Comparison of ENCODE assay signal across 1 cellular context in genomic region chr22:37817705-37818311, GRCh38.
TF ChIP-seq lines count a peak whose summit lies in the region.

No MANE protein-coding gene starts in this region.

TF ChIP-seq in HepG2, 621 proteins besides CTCF, POLR2A, EP300 and RAD21 (continued from another document and continues in another):
- TF ChIP-seq MAFG (CRISPR knock-in tag; IDR thresholded peaks at IDR 0.05) (no peak), IKZF4 (CRISPR knock-in tag; IDR thresholded peaks at IDR 0.05; ENCODE audit: borderline replicate concordance, low read depth, not compliant biosample characterization) (no peak), ZSCAN22 (CRISPR knock-in tag; IDR thresholded peaks at IDR 0.05) (no peak), ZNF652 (CRISPR knock-in tag; IDR thresholded peaks at IDR 0.05; ENCODE audit: borderline replicate concordance, low read depth) (peak; percentile 33; the same call in 1 of the 2 replicates), YY1 (IDR thresholded peaks at IDR 0.05; ENCODE audit: insufficient read depth, insufficient replicate concordance, low read depth, low read length) (peak; percentile 76), ZNF639 (CRISPR knock-in tag; conservative IDR thresholded peaks at IDR 0.05) (peak; percentile 70; the same call in 1 of the 2 replicates), ZNF205 (CRISPR knock-in tag; IDR thresholded peaks at IDR 0.05) (peak; percentile 76; the same call in 1 of the 2 replicates), ZBTB44 (CRISPR knock-in tag; IDR thresholded peaks at IDR 0.05) (no peak), SP1 (IDR thresholded peaks at IDR 0.05) (no peak), SP1 (CRISPR knock-in tag; IDR thresholded peaks at IDR 0.05) (peak; percentile 89), ZNF597 (CRISPR knock-in tag; IDR thresholded peaks at IDR 0.05) (no peak), ZBTB14 (CRISPR knock-in tag; IDR thresholded peaks at IDR 0.05) (no peak), ZNF569 (CRISPR knock-in tag; IDR thresholded peaks at IDR 0.05; ENCODE audit: borderline replicate concordance) (0 out of 2 replicates have a peak, but pooled peaks have one; percentile 49), STAG1 (CRISPR knock-in tag; IDR thresholded peaks at IDR 0.05) (peak; percentile 98), MEIS2 (CRISPR knock-in tag; IDR thresholded peaks at IDR 0.05) (peak; percentile 84; the same call in 1 of the 2 replicates), ZBTB33 (CRISPR knock-in tag; IDR thresholded peaks at IDR 0.05) (peak; percentile 72), ZNF235 (CRISPR knock-in tag; IDR thresholded peaks at IDR 0.05; ENCODE audit: borderline replicate concordance) (no peak), NFE2L1 (CRISPR knock-in tag; IDR thresholded peaks at IDR 0.05; ENCODE audit: borderline replicate concordance) (no peak), NFIB (CRISPR knock-in tag; IDR thresholded peaks at IDR 0.05; ENCODE audit: borderline replicate concordance) (no peak), U2AF1 (optimal IDR thresholded peaks at IDR 0.05; ENCODE audit: low read depth, low read length) (no peak), NFAT5 (CRISPR knock-in tag; IDR thresholded peaks at IDR 0.05) (no peak), ZBTB8A (CRISPR knock-in tag; IDR thresholded peaks at IDR 0.05; ENCODE audit: borderline replicate concordance, low read depth) (no peak), ZNF3 (CRISPR knock-in tag; IDR thresholded peaks at IDR 0.05) (no peak), ZNF709 (CRISPR knock-in tag; IDR thresholded peaks at IDR 0.05) (no peak), ARID3A (IDR thresholded peaks at IDR 0.05; ENCODE audit: low read depth, low read length) (peak; percentile 9; the same call in 1 of the 2 replicates), CC2D1A (CRISPR knock-in tag; IDR thresholded peaks at IDR 0.05) (no peak), IRX3 (CRISPR knock-in tag; IDR thresholded peaks at IDR 0.05; ENCODE audit: borderline replicate concordance, low read depth) (no peak), ZBTB49 (CRISPR knock-in tag; IDR thresholded peaks at IDR 0.05; ENCODE audit: borderline replicate concordance) (no peak), ZFY (CRISPR knock-in tag; IDR thresholded peaks at IDR 0.05) (peak; percentile 88), ZNF772 (CRISPR knock-in tag; IDR thresholded peaks at IDR 0.05) (no peak), KDM4B (CRISPR knock-in tag; IDR thresholded peaks at IDR 0.05) (no peak), ZNF20 (CRISPR knock-in tag; IDR thresholded peaks at IDR 0.05) (no peak), CENPT (CRISPR knock-in tag; IDR thresholded peaks at IDR 0.05; ENCODE audit: low read depth) (no peak), SKIL (CRISPR knock-in tag; IDR thresholded peaks at IDR 0.05; ENCODE audit: borderline replicate concordance) (peak; percentile 91), NCOA2 (CRISPR knock-in tag; IDR thresholded peaks at IDR 0.05) (peak; percentile 68), ATF7 (IDR thresholded peaks at IDR 0.05) (no peak), ATF7 (CRISPR knock-in tag; IDR thresholded peaks at IDR 0.05) (peak; percentile 15; the same call in 1 of the 2 replicates)
